ENCODE assay signal across 9 cellular contexts in genomic region chr2:234451852-234452625, GRCh38. TPM values are rescaled to one million over a fixed set of nuclear protein-coding genes. Genes with fewer than 3 reads are reported as not detected.
A peak's percentile ranks its signal among the peaks of the same experiment; 100 is the strongest.
DNase-seq lines count a peak whose midpoint lies in the region; TF ChIP-seq lines count a peak whose summit lies in the region.
"Had no signal": no experiment of that assay in that cellular context is flagged by ENCODE, and none has a peak within 500 bp of the region (broad histone marks: within the 10 kb centered on the region; RNA-seq: fewer than 3 reads in every experiment).

No MANE protein-coding gene starts in this region.

- no peak for DNase-seq in activated naive CD4-positive, alpha-beta T cell treated with Interleukin-2 at 50 U/mL for 16 hours
- DNase-seq in activated T-helper 1 cell treated with anti-CD3 and anti-CD28 coated beads, Interleukin-12 subunit alpha, Interleukin-12 subunit beta, Interleukin-2, Interleukin-4 antibody, amounts not matched to agents 30 ng/mL and 10 ng/mL and 1 ng/mL, durations not matched to agents 14 hours and 24 hours and 36 hours (ENCODE audit: low spot score), result no peak
- DNase-seq in hepatocyte (ENCODE audit: low spot score) (peak; percentile 28), NK-92 (lab: John Stamatoyannopoulos, UW; ENCODE audit: unreplicated experiment) (no peak), NCI-H2081 (lab: John Stamatoyannopoulos, UW) (no peak), substantia nigra (lab: John Stamatoyannopoulos, UW) (no peak), hypothalamus (lab: John Stamatoyannopoulos, UW) (no peak)
- DNase-seq: NCI-H1694 had no signal

- no peaks in the 10 kb centered on the region for H4K20me1 ChIP-seq in hepatocyte (ENCODE audit: insufficient read depth, poor library complexity, severe bottlenecking)

- no peaks in the 10 kb centered on the region for H3K9me3 Mint-ChIP-seq in activated naive CD4-positive, alpha-beta T cell treated with anti-CD3 and anti-CD28 coated beads, Interleukin-2, amount 50 U/mL, for 24 hours
- no peaks in the 10 kb centered on the region for H3K9me3 Mint-ChIP-seq in activated T-helper 1 cell treated with anti-CD3 and anti-CD28 coated beads, Interleukin-12 subunit alpha, Interleukin-12 subunit beta, Interleukin-2, Interleukin-4 antibody, amounts not matched to agents 30 ng/mL and 10 ng/mL and 1 ng/mL, durations not matched to agents 14 hours and 24 hours and 36 hours

- peak overlapping the region; percentile 90 for H3K4me3 Mint-ChIP-seq in activated naive CD4-positive, alpha-beta T cell treated with anti-CD3 and anti-CD28 coated beads, Interleukin-2, amount 50 U/mL, for 24 hours
- H3K4me3 Mint-ChIP-seq in activated T-helper 1 cell treated with anti-CD3 and anti-CD28 coated beads, Interleukin-12 subunit alpha, Interleukin-12 subunit beta, Interleukin-2, Interleukin-4 antibody, amounts not matched to agents 30 ng/mL and 10 ng/mL and 1 ng/mL, durations not matched to agents 14 hours and 24 hours and 36 hours, result peak overlapping the region; percentile 79

- H3K36me3 Mint-ChIP-seq in activated naive CD4-positive, alpha-beta T cell treated with anti-CD3 and anti-CD28 coated beads, Interleukin-2, amount 50 U/mL, for 24 hours, result peaks cover 3% of the 10 kb centered on the region
- H3K36me3 Mint-ChIP-seq in activated T-helper 1 cell treated with anti-CD3 and anti-CD28 coated beads, Interleukin-12 subunit alpha, Interleukin-12 subunit beta, Interleukin-2, Interleukin-4 antibody, amounts not matched to agents 30 ng/mL and 10 ng/mL and 1 ng/mL, durations not matched to agents 14 hours and 24 hours and 36 hours (ENCODE audit: low read depth), result peaks cover 40% of the 10 kb centered on the region

- H3K79me2 ChIP-seq in hepatocyte, result no peaks in the 10 kb centered on the region

- H3K4me2 ChIP-seq in hepatocyte, result peak overlapping the region; percentile 53

- H3K9me2 ChIP-seq in hepatocyte (replicated peaks; ENCODE audit: insufficient read depth), result no peaks in the 10 kb centered on the region

- no peaks in the 10 kb centered on the region for H3K36me3 ChIP-seq in hepatocyte (replicated peaks; ENCODE audit: insufficient read depth, low read depth)

- intact Hi-C loops in activated T-helper 1 cell treated with anti-CD3 and anti-CD28 coated beads, Interleukin-12 subunit alpha, Interleukin-12 subunit beta, Interleukin-2, Interleukin-4 antibody, amounts not matched to agents 30 ng/mL and 10 ng/mL and 1 ng/mL, durations not matched to agents 14 hours and 24 hours and 36 hours (cut with micrococcal nuclease), result loop anchor here (5.0 kb wide), 1 partner anchor 315 kb away; no protein-coding TSS in a partner anchor

- peak overlapping the region; percentile 95 for H3K27ac Mint-ChIP-seq in activated naive CD4-positive, alpha-beta T cell treated with anti-CD3 and anti-CD28 coated beads, Interleukin-2, amount 50 U/mL, for 24 hours
- peak overlapping the region; percentile 90 for H3K27ac Mint-ChIP-seq in activated T-helper 1 cell treated with anti-CD3 and anti-CD28 coated beads, Interleukin-12 subunit alpha, Interleukin-12 subunit beta, Interleukin-2, Interleukin-4 antibody, amounts not matched to agents 30 ng/mL and 10 ng/mL and 1 ng/mL, durations not matched to agents 14 hours and 24 hours and 36 hours

- TF ChIP-seq CTCF in hepatocyte (IDR thresholded peaks at IDR 0.05; ENCODE audit: poor library complexity), result no peak

- H3K27me3 Mint-ChIP-seq in activated naive CD4-positive, alpha-beta T cell treated with anti-CD3 and anti-CD28 coated beads, Interleukin-2, amount 50 U/mL, for 24 hours, result no peaks in the 10 kb centered on the region
- H3K27me3 Mint-ChIP-seq in activated T-helper 1 cell treated with anti-CD3 and anti-CD28 coated beads, Interleukin-12 subunit alpha, Interleukin-12 subunit beta, Interleukin-2, Interleukin-4 antibody, amounts not matched to agents 30 ng/mL and 10 ng/mL and 1 ng/mL, durations not matched to agents 14 hours and 24 hours and 36 hours (ENCODE audit: insufficient read depth), result peaks cover 2% of the 10 kb centered on the region

- H3K27ac ChIP-seq in hepatocyte, result peak overlapping the region; percentile 59
- H3K27ac ChIP-seq in substantia nigra (ENCODE audit: low read depth, low read length, poor library complexity, severe bottlenecking), result no peak overlapping the region

- no peak overlapping the region for H2AFZ ChIP-seq in hepatocyte

- 66% methylated on average over 4 of the region's 4 CpGs for WGBS in hepatocyte (ENCODE audit: low lambda C conversion rate, missing lambda C conversion rate)

- H3K4me3 ChIP-seq in hepatocyte, result no peak overlapping the region

- H3K4me1 ChIP-seq in hepatocyte (ENCODE audit: insufficient read depth), result peaks cover 11% of the 10 kb centered on the region

- no peaks in the 10 kb centered on the region for H3K9me3 ChIP-seq in hepatocyte (ENCODE audit: low read depth)

- no peaks in the 10 kb centered on the region for H3K27me3 ChIP-seq in hepatocyte

- peaks cover 92% of the 10 kb centered on the region for H3K4me1 Mint-ChIP-seq in activated naive CD4-positive, alpha-beta T cell treated with anti-CD3 and anti-CD28 coated beads, Interleukin-2, amount 50 U/mL, for 24 hours
- peaks cover 88% of the 10 kb centered on the region for H3K4me1 Mint-ChIP-seq in activated T-helper 1 cell treated with anti-CD3 and anti-CD28 coated beads, Interleukin-12 subunit alpha, Interleukin-12 subunit beta, Interleukin-2, Interleukin-4 antibody, amounts not matched to agents 30 ng/mL and 10 ng/mL and 1 ng/mL, durations not matched to agents 14 hours and 24 hours and 36 hours (ENCODE audit: low read depth)

RNA-seq across cellular contexts. Expression of gene ARL4C, which starts 44.8 kb away (rescaled TPM):
- total RNA-seq in activated T-helper 1 cell treated with anti-CD3 and anti-CD28 coated beads, Interleukin-12 subunit alpha, Interleukin-12 subunit beta, Interleukin-2, Interleukin-4 antibody, amounts not matched to agents 30 ng/mL and 10 ng/mL and 1 ng/mL, durations not matched to agents 14 hours and 24 hours and 36 hours, result 66.3 and 68.5 TPM in 2 replicates
- 14.6 and 15.9 TPM in 2 replicates for total RNA-seq in hepatocyte
- 30.0 and 40.3 TPM in 2 replicates for polyA plus RNA-seq in hepatocyte
